ENCODE assay signal across 12 cellular contexts in the genomic region with DNA sequence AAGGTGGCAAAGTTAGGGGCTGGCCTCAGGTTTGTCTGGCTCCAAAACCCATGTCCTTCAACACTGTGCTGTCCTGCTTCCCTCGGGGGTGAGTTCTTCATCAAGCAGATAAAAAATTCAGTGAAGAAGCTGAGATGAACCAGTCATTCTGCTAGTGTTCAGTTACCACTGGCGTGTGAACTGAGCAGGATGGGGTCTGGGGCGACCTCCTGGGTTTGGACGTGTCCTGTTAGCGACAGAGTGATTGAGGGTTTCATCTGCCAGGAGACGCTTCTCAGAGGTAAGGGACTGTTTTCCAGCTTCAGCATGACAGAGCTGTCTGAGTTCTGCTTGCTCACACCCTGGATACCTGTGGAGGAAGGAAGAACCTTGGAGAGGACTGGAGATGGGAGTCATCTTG. TPM values are rescaled to one million over a fixed set of nuclear protein-coding genes. Genes with fewer than 3 reads are reported as not detected.
DNase-seq lines count a peak whose midpoint lies in the region; ATAC-seq, FAIRE-seq and TF ChIP-seq lines count a peak whose summit lies in the region.
"Had no signal": no experiment of that assay in that cellular context is flagged by ENCODE, and none has a peak within 500 bp of the region (broad histone marks: within the 10 kb centered on the region; RNA-seq: fewer than 3 reads in every experiment).

No MANE protein-coding gene starts in this region.

- no peak; the same call in 2 of the 3 replicates for ATAC-seq in HepG2
- ATAC-seq in right lobe of liver: no peak
- ATAC-seq in activated naive CD8-positive, alpha-beta T cell treated with anti-CD3 and anti-CD28 coated beads, Interleukin-2, amount 50 U/mL, for 24 hours: no peak
- ATAC-seq in memory B cell (ENCODE audit: low read depth): no peak
- ATAC-seq: lower lobe of right lung had no signal

- H3K79me2 ChIP-seq in HepG2 (ENCODE audit: insufficient read depth, low read length): peaks cover 18% of the 10 kb centered on the region

- DNase-seq in HepG2 (ENCODE audit: low spot score) (no peak), right lobe of liver (no peak), memory B cell (ENCODE audit: low spot score in 2 of 2) (no peak), vagina (ENCODE audit: extremely low spot score in 2 of 2) (no peak), NCI-H1092 (lab: John Stamatoyannopoulos, UW) (no peak), ascending aorta (ENCODE audit: low spot score in 2 of 2) (no peak), ACHN (no peak)
- DNase-seq in activated naive CD8-positive, alpha-beta T cell treated with anti-CD3 and anti-CD28 coated beads, Interleukin-2, amount 50 U/mL, for 24 hours: no peak
- DNase-seq: activated CD4-positive, alpha-beta T cell treated with anti-CD3 and anti-CD28 coated beads, Interleukin-2, amount 50 U/mL, for 1 hour; lower lobe of right lung; SHP77 treated with DMSO at 0.1 percent for 48 hours had no signal

- H3K36me3 Mint-ChIP-seq in activated naive CD8-positive, alpha-beta T cell treated with anti-CD3 and anti-CD28 coated beads, Interleukin-2, amount 50 U/mL, for 24 hours (ENCODE audit: low read depth): peaks cover 6% of the 10 kb centered on the region
- no peaks in the 10 kb centered on the region for H3K36me3 Mint-ChIP-seq in memory B cell

- H3K4me3 ChIP-seq in HepG2 (replicated peaks in 1 of 3; ENCODE audit: insufficient read depth in 1 of 3, low read depth in 2 of 3, low read length in 3 of 3) (no peak overlapping the region), right lobe of liver (no peak overlapping the region), vagina (no peak overlapping the region), ascending aorta (no peak overlapping the region)
- H3K4me3 ChIP-seq: body of pancreas, lower lobe of right lung had no signal

- H3K4me2 ChIP-seq in HepG2 (ENCODE audit: low read depth, low read length): 0 out of 2 replicates have a peak overlapping the region, but pooled peaks have one; percentile 1

- in situ Hi-C loops in HepG2 (cut with HindIII; ENCODE audit: extremely low pct_ligation_motif_present, low pct_unique_long_range_greater_than_20kb): loop anchor here (5.0 to 25.0 kb wide), 2 partner anchors 116 to 491 kb away; no protein-coding TSS in a partner anchor
- in situ Hi-C loops in ACHN (cut with HindIII; ENCODE audit: low pct_ligation_motif_present, low pct_unique_long_range_greater_than_20kb, low sequenced_read_pairs): no loop called here

- H3K9me3 Mint-ChIP-seq in activated naive CD8-positive, alpha-beta T cell treated with anti-CD3 and anti-CD28 coated beads, Interleukin-2, amount 50 U/mL, for 24 hours: no peaks in the 10 kb centered on the region
- no peaks in the 10 kb centered on the region for H3K9me3 Mint-ChIP-seq in memory B cell

- H3K9ac ChIP-seq in HepG2 (ENCODE audit: insufficient read depth, low read depth, low read length): no peak overlapping the region

- POLR2A ChIA-PET in HepG2 (lab: Yijun Ruan, JAX): interaction anchor here (0.6 to 5.4 kb wide), 3 partner anchors 15 to 157 kb away, joined by 3 to 35 read pairs (median 5); partner anchors contain the start of genes ACTR2 and CEP68

- no peak overlapping the region for H2AFZ ChIP-seq in HepG2 (ENCODE audit: low read length)

- no peak; a peak in 2 of 4 replicates for TF ChIP-seq POLR2A in HepG2 (IDR thresholded peaks at IDR 0.05; ENCODE audit: insufficient read depth in 1 of 2, low read depth in 2 of 2, low read length in 2 of 2)
- TF ChIP-seq POLR2A in right lobe of liver (IDR thresholded peaks at IDR 0.05): no peak
- no peak for TF ChIP-seq POLR2A in vagina (IDR thresholded peaks at IDR 0.05)

- H3K36me3 ChIP-seq in HepG2 (replicated peaks in 1 of 2; ENCODE audit: control insufficient read depth in 1 of 2, insufficient read depth in 2 of 2, low read length in 2 of 2) (peaks cover 38 to 53% of the 10 kb centered on the region in 2 experiments), right lobe of liver (peaks cover 0 to 11% (median 2%) of the 10 kb centered on the region in 4 donors), vagina (peaks cover 0 to 27% of the 10 kb centered on the region in 2 donors), ascending aorta (peaks cover 33 to 36% of the 10 kb centered on the region in 2 donors)

- no peak for TF ChIP-seq CTCF in HepG2 (CRISPR knock-in tag; IDR thresholded peaks at IDR 0.05)
- no peak for TF ChIP-seq CTCF in right lobe of liver (IDR thresholded peaks at IDR 0.05)
- no peak for TF ChIP-seq CTCF in vagina (IDR thresholded peaks at IDR 0.05)
- no peak for TF ChIP-seq CTCF in ascending aorta (IDR thresholded peaks at IDR 0.05)

- H3K27me3 Mint-ChIP-seq in activated naive CD8-positive, alpha-beta T cell treated with anti-CD3 and anti-CD28 coated beads, Interleukin-2, amount 50 U/mL, for 24 hours: no peaks in the 10 kb centered on the region
- no peaks in the 10 kb centered on the region for H3K27me3 Mint-ChIP-seq in memory B cell

- H3K4me3 Mint-ChIP-seq in activated naive CD8-positive, alpha-beta T cell treated with anti-CD3 and anti-CD28 coated beads, Interleukin-2, amount 50 U/mL, for 24 hours: no peak overlapping the region
- no peak overlapping the region for H3K4me3 Mint-ChIP-seq in memory B cell

- peak overlapping the region; percentile 82 for H3K27ac Mint-ChIP-seq in activated naive CD8-positive, alpha-beta T cell treated with anti-CD3 and anti-CD28 coated beads, Interleukin-2, amount 50 U/mL, for 24 hours
- peak overlapping the region; percentile 14 for H3K27ac Mint-ChIP-seq in memory B cell

- FAIRE-seq in HepG2 (lab: Jason Lieb, UNC): no peak

- TF ChIP-seq EP300 in HepG2 (IDR thresholded peaks at IDR 0.05; ENCODE audit: low read depth in 2 of 2, low read length in 2 of 2) (no peak), HepG2 (CRISPR knock-in tag; IDR thresholded peaks at IDR 0.05; ENCODE audit: borderline replicate concordance) (no peak)

- intact Hi-C loops in HepG2 (cut with micrococcal nuclease; ENCODE audit: unreplicated experiment) (no loop called here), right lobe of liver (cut with DNase I) (no loop called here), vagina (cut with DNase I) (no loop called here), ascending aorta (cut with DNase I) (no loop called here)

- CTCF ChIA-PET in HepG2 (lab: Yijun Ruan, JAX; ENCODE audit: low intra/inter-chr PET ratio, low total read pairs): no interaction called here

- H3K27me3 ChIP-seq in HepG2 (ENCODE audit: control insufficient read depth in 1 of 2, insufficient read depth in 2 of 2, low read length in 2 of 2): no peaks in the 10 kb centered on the region
- H3K27me3 ChIP-seq in right lobe of liver: no peaks in the 10 kb centered on the region
- no peaks in the 10 kb centered on the region for H3K27me3 ChIP-seq in vagina
- no peaks in the 10 kb centered on the region for H3K27me3 ChIP-seq in ascending aorta
- H3K27me3 ChIP-seq: body of pancreas had no signal

- H3K4me1 Mint-ChIP-seq in activated naive CD8-positive, alpha-beta T cell treated with anti-CD3 and anti-CD28 coated beads, Interleukin-2, amount 50 U/mL, for 24 hours: peaks cover 26% of the 10 kb centered on the region
- peaks cover 24% of the 10 kb centered on the region for H3K4me1 Mint-ChIP-seq in memory B cell

- H3K9me3 ChIP-seq in HepG2 (ENCODE audit: low read length) (no peaks in the 10 kb centered on the region), right lobe of liver (no peaks in the 10 kb centered on the region), vagina (no peaks in the 10 kb centered on the region), ascending aorta (no peaks in the 10 kb centered on the region)
- H3K9me3 ChIP-seq: body of pancreas, lower lobe of right lung had no signal

- H3K27ac ChIP-seq in HepG2 (ENCODE audit: extremely low read length, insufficient read depth, low read length) (peak overlapping the region; percentile 15), right lobe of liver (no peak overlapping the region), vagina (peak overlapping the region; percentile 38), ascending aorta (peak overlapping the region in 1 of 2 donors; percentile 67)

- no peak for TF ChIP-seq RAD21 in HepG2 (CRISPR knock-in tag; IDR thresholded peaks at IDR 0.05)

- H4K20me1 ChIP-seq in HepG2 (ENCODE audit: insufficient read depth, low read length): no peaks in the 10 kb centered on the region

- BruUV-seq in HepG2 (replicated peaks; lab: Mats Ljungman, UMichigan): no TSS peak

- H3K4me1 ChIP-seq in HepG2 (ENCODE audit: insufficient read depth, low read length): peaks cover 38% of the 10 kb centered on the region
- H3K4me1 ChIP-seq in right lobe of liver: peaks cover 0 to 16% (median 3%) of the 10 kb centered on the region in 4 donors
- H3K4me1 ChIP-seq in vagina: peaks cover 72% of the 10 kb centered on the region
- H3K4me1 ChIP-seq in ascending aorta: peaks cover 3 to 35% of the 10 kb centered on the region in 2 donors

- WGBS in HepG2 (ENCODE audit: low lambda C conversion rate): 92% methylated on average over 6 of the region's 6 CpGs
- WGBS in right lobe of liver (ENCODE audit: insufficient coverage, low coverage, low lambda C conversion rate, missing lambda C conversion rate): 84% methylated on average over 5 of the region's 6 CpGs

RNA-seq across cellular contexts. Expression of gene CEP68, which starts 14.6 kb away (rescaled TPM):
- total RNA-seq in HepG2 (2016; rRNA removed; fragmentation: Illumina TruSeq; extraction: Trizol) (5.7 TPM in 2 replicates), right lobe of liver (1 to 10 TPM; 1.7 to 4.3 (median 3.2) TPM), vagina (25.0 TPM), ascending aorta (30.8 TPM)
- 1.9 TPM in 2 replicates for total RNA-seq in HepG2 (2016; cell fraction: cytosol; rRNA removed; fragmentation: Illumina TruSeq; extraction: Trizol; ENCODE audit: low read depth)
- total RNA-seq in HepG2 (2016; cell fraction: insoluble cytoplasmic fraction; rRNA removed; fragmentation: Illumina TruSeq; extraction: Trizol): 5.6 and 6.0 TPM in 2 replicates
- total RNA-seq in HepG2 (2016; cell fraction: membrane; rRNA removed; fragmentation: Illumina TruSeq; extraction: Trizol): 3.4 and 4.0 TPM in 2 replicates
- total RNA-seq in HepG2 (2016; cell fraction: nucleus; rRNA removed; fragmentation: Illumina TruSeq; extraction: Trizol): 7.9 and 8.3 TPM in 2 replicates
- 9.3 and 12.5 TPM in 2 replicates for polyA plus RNA-seq in HepG2 (2011; rRNA removed)
- polyA plus RNA-seq in HepG2 (2011; cell fraction: cytosol; rRNA removed): 4.1 and 4.8 TPM in 2 replicates
- 13.9 and 15.6 TPM in 2 replicates for polyA plus RNA-seq in HepG2 (2011; cell fraction: nucleus; rRNA removed)
- polyA plus RNA-seq in HepG2 (2012): 5.5 and 6.4 TPM in 2 replicates
- polyA plus RNA-seq in HepG2 (2016; cell fraction: cytosol; fragmentation: Illumina TruSeq; extraction: Trizol; ENCODE audit: low read depth): 1.7 and 2.8 TPM in 2 replicates
- 5.5 and 8.7 TPM in 2 replicates for polyA plus RNA-seq in HepG2 (2016; cell fraction: insoluble cytoplasmic fraction; fragmentation: Illumina TruSeq; extraction: Trizol; ENCODE audit: low read depth)
- 3.2 and 3.8 TPM in 2 replicates for polyA plus RNA-seq in HepG2 (2016; cell fraction: membrane; fragmentation: Illumina TruSeq; extraction: Trizol; ENCODE audit: low read depth)
- 8.7 and 9.2 TPM in 2 replicates for polyA plus RNA-seq in HepG2 (2016; cell fraction: nucleus; fragmentation: Illumina TruSeq; extraction: Trizol; ENCODE audit: insufficient read depth, low read depth)
- 8.4 and 44.8 TPM in 2 replicates for polyA minus RNA-seq in HepG2 (2011; rRNA and poly(A)+ RNA removed; ENCODE audit: low replicate concordance)
- polyA minus RNA-seq in HepG2 (2011; cell fraction: cytosol; rRNA and poly(A)+ RNA removed): 5.8 and 6.2 TPM in 2 replicates
- polyA minus RNA-seq in HepG2 (2011; cell fraction: nucleus; rRNA and poly(A)+ RNA removed): 22.0 and 22.4 TPM in 2 replicates

RNA-seq across cellular contexts. Expression of gene RAB1A, which starts 59.0 kb away (rescaled TPM):
- total RNA-seq in HepG2 (2016; rRNA removed; fragmentation: Illumina TruSeq; extraction: Trizol) (206 and 311 TPM in 2 replicates), right lobe of liver (100 to 1,000 TPM in 1 of 6 experiments, 10 to 100 TPM in 5; 65.0 to 119 (median 81.3) TPM), vagina (92.3 TPM), ascending aorta (56.4 TPM)
- 27.8 and 28.9 TPM in 2 replicates for total RNA-seq in HepG2 (2016; cell fraction: cytosol; rRNA removed; fragmentation: Illumina TruSeq; extraction: Trizol; ENCODE audit: low read depth)
- total RNA-seq in HepG2 (2016; cell fraction: insoluble cytoplasmic fraction; rRNA removed; fragmentation: Illumina TruSeq; extraction: Trizol): 208 and 306 TPM in 2 replicates
- 98.9 and 106 TPM in 2 replicates for total RNA-seq in HepG2 (2016; cell fraction: membrane; rRNA removed; fragmentation: Illumina TruSeq; extraction: Trizol)
- 101 and 108 TPM in 2 replicates for total RNA-seq in HepG2 (2016; cell fraction: nucleus; rRNA removed; fragmentation: Illumina TruSeq; extraction: Trizol)
- 174 and 226 TPM in 2 replicates for polyA plus RNA-seq in HepG2 (2011; rRNA removed)
- 101 and 153 TPM in 2 replicates for polyA plus RNA-seq in HepG2 (2011; cell fraction: cytosol; rRNA removed)
- 26.7 and 44.5 TPM in 2 replicates for polyA plus RNA-seq in HepG2 (2011; cell fraction: nucleus; rRNA removed)
- 237 and 266 TPM in 2 replicates for polyA plus RNA-seq in HepG2 (2012)
- polyA plus RNA-seq in HepG2 (2016; cell fraction: cytosol; fragmentation: Illumina TruSeq; extraction: Trizol; ENCODE audit: low read depth): 46.4 and 51.5 TPM in 2 replicates
- polyA plus RNA-seq in HepG2 (2016; cell fraction: insoluble cytoplasmic fraction; fragmentation: Illumina TruSeq; extraction: Trizol; ENCODE audit: low read depth): 489 and 498 TPM in 2 replicates
- 122 and 126 TPM in 2 replicates for polyA plus RNA-seq in HepG2 (2016; cell fraction: membrane; fragmentation: Illumina TruSeq; extraction: Trizol; ENCODE audit: low read depth)
- 219 and 228 TPM in 2 replicates for polyA plus RNA-seq in HepG2 (2016; cell fraction: nucleus; fragmentation: Illumina TruSeq; extraction: Trizol; ENCODE audit: insufficient read depth, low read depth)
- 26.5 and 48.9 TPM in 2 replicates for polyA minus RNA-seq in HepG2 (2011; rRNA and poly(A)+ RNA removed; ENCODE audit: low replicate concordance)
- 83.1 and 93.6 TPM in 2 replicates for polyA minus RNA-seq in HepG2 (2011; cell fraction: cytosol; rRNA and poly(A)+ RNA removed)
- 58.2 and 71.1 TPM in 2 replicates for polyA minus RNA-seq in HepG2 (2011; cell fraction: nucleus; rRNA and poly(A)+ RNA removed)

Comparison
In these comparisons a context has a peak if more than half of its experiments do, and no peak if none do; other contexts are left out.
1. H3K27ac ChIP-seq: peak in HepG2 (single experiment) and vagina (single experiment); none in right lobe of liver (0 of 3).